15 cellular contexts compared by ENCODE assay signal in the genomic region with DNA sequence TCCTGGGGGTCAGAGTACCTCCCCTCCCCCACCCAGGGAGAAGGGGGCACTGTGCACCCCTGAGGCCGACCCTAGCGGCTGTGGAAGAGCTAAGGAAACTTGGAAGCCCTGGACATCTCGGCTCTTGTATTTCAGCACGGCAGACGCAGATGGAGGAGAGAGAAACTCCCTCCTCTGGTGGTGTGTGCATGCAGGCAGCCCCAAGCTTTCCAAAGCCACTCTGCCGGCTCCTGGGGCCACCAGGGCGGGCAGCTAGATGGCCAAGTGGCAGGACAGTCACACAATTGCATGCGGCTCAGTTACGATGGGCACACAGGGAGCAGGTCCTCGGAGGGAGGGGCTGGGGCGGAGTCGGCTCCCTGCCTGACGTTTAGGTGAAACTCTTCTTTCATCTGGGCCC.
DNase-seq lines count a peak whose midpoint lies in the region; ATAC-seq and TF ChIP-seq lines count a peak whose summit lies in the region.
"Had no signal": no experiment of that assay in that cellular context is flagged by ENCODE, and none has a peak within 500 bp of the region (broad histone marks: within the 10 kb centered on the region; RNA-seq: fewer than 3 reads in every experiment).

No MANE protein-coding gene starts in this region.

- H3K27me3 Mint-ChIP-seq in GM23338 (ENCODE audit: insufficient read depth, low read depth, poor library complexity) = peaks cover 9% of the 10 kb centered on the region

- DNase-seq in GM23338 (ENCODE audit: low spot score) = no peak
- peak; percentile 62 for DNase-seq in cerebellum (ENCODE audit: low spot score)
- DNase-seq in stomach = no peak
- DNase-seq: ACHN; BE2C; CD4-positive, alpha-beta memory T cell; DMS53; GDM1; HCEC 1CT had no signal

- no peak overlapping the region for H3K4me3 Mint-ChIP-seq in GM23338
- H3K4me3 Mint-ChIP-seq: CD14-positive monocyte; CD4-positive, alpha-beta memory T cell had no signal

- H3K9me3 ChIP-seq in BLaER1 treated with 17β-estradiol and CSF1 and Interleukin-3, amounts not matched to agents 10 nM and 100 nM (replicated peaks in 1 of 11) = no peaks in the 10 kb centered on the region
- H3K9me3 ChIP-seq in stomach = no peaks in the 10 kb centered on the region
- H3K9me3 ChIP-seq: BE2C had no signal

- H3K4me1 ChIP-seq in BLaER1 treated with 17β-estradiol and CSF1 and Interleukin-3, amounts not matched to agents 10 nM and 100 nM = peaks cover 21 to 79% (median 62%) of the 10 kb centered on the region in 10 experiments
- H3K4me1 ChIP-seq in GM23338 (ENCODE audit: insufficient read depth) (no peaks in the 10 kb centered on the region), stomach (peaks cover 0 to 11% (median 0%) of the 10 kb centered on the region in 4 donors)
- H3K4me1 ChIP-seq: BE2C had no signal

- H3K27ac ChIP-seq in BLaER1 treated with 17β-estradiol and CSF1 and Interleukin-3, amounts not matched to agents 10 nM and 100 nM = no peak overlapping the region
- H3K27ac ChIP-seq in GM23338 (ENCODE audit: low read depth) = no peak overlapping the region
- no peak overlapping the region for H3K27ac ChIP-seq in stomach
- H3K27ac ChIP-seq: HL-60, KMS-11 had no signal

- H2AFZ ChIP-seq in GM23338 = no peak overlapping the region

- H3K4me2 ChIP-seq in BLaER1 treated with 17β-estradiol and CSF1 and Interleukin-3, amounts not matched to agents 10 nM and 100 nM = peak overlapping the region in 7 of 11 experiments; percentile 38 to 94 (median 86); a peak in 12 of 22 replicates
- no peak overlapping the region for H3K4me2 ChIP-seq in GM23338
- H3K4me2 ChIP-seq: KMS-11 had no signal

- peaks cover 9% of the 10 kb centered on the region; the same call in 1 of the 2 replicates for H3F3A ChIP-seq in GM23338 (replicated peaks; ENCODE audit: low read depth)

- no peaks in the 10 kb centered on the region for H3K36me3 ChIP-seq in BLaER1 treated with 17β-estradiol and CSF1 and Interleukin-3, amounts not matched to agents 10 nM and 100 nM
- H3K36me3 ChIP-seq in GM23338 (ENCODE audit: insufficient read depth) (no peaks in the 10 kb centered on the region), stomach (no peaks in the 10 kb centered on the region)
- H3K36me3 ChIP-seq: BE2C had no signal

- H3K27me3 ChIP-seq in BLaER1 treated with 17β-estradiol and CSF1 and Interleukin-3, amounts not matched to agents 10 nM and 100 nM = peaks cover 0 to 31% (median 11%) of the 10 kb centered on the region in 11 experiments; a peak in 12 of 22 replicates
- no peaks in the 10 kb centered on the region for H3K27me3 ChIP-seq in GM23338 (ENCODE audit: insufficient read depth)
- H3K27me3 ChIP-seq in stomach = peaks cover 0 to 74% (median 42%) of the 10 kb centered on the region in 3 donors

- 36 to 62% (median 42%) methylated on average over 13 of the region's 13 CpGs for WGBS in stomach, 5 donors

- H3K4me3 ChIP-seq in BLaER1 treated with 17β-estradiol and CSF1 and Interleukin-3, amounts not matched to agents 10 nM and 100 nM = no peak overlapping the region
- H3K4me3 ChIP-seq in GM23338 = no peak overlapping the region
- H3K4me3 ChIP-seq in stomach = no peak overlapping the region

- H3K4me1 Mint-ChIP-seq in GM23338 = peaks cover 3% of the 10 kb centered on the region
- H3K4me1 Mint-ChIP-seq: CD14-positive monocyte; CD4-positive, alpha-beta memory T cell had no signal

- ATAC-seq in GM23338 (peak; percentile 12; the same call in 2 of the 3 replicates), GM19452 (IDR thresholded peaks at IDR 0.05; ENCODE audit: unreplicated experiment) (no peak), GM21723 (IDR thresholded peaks at IDR 0.05; ENCODE audit: unreplicated experiment) (no peak)

- no peak overlapping the region for H3K9ac ChIP-seq in BLaER1 treated with 17β-estradiol and CSF1 and Interleukin-3, amounts not matched to agents 10 nM and 100 nM
- H3K9ac ChIP-seq: KMS-11 had no signal

- H3K79me2 ChIP-seq in GM23338 (replicated peaks; ENCODE audit: insufficient read depth) = no peaks in the 10 kb centered on the region

- no peak overlapping the region for H3K27ac Mint-ChIP-seq in GM23338
- H3K27ac Mint-ChIP-seq: CD14-positive monocyte; CD4-positive, alpha-beta memory T cell had no signal

- TF ChIP-seq POLR2A in stomach (IDR thresholded peaks at IDR 0.05) = no peak

- TF ChIP-seq EP300 in stomach (IDR thresholded peaks at IDR 0.05) = no peak

- H3K9me2 ChIP-seq in GM23338 (ENCODE audit: insufficient read depth) = no peaks in the 10 kb centered on the region

- intact Hi-C loops in stomach (cut with DNase I; ENCODE audit: low total_unique reads) = no loop called here

- H3K9me3 Mint-ChIP-seq in GM23338 = no peaks in the 10 kb centered on the region
- H3K9me3 Mint-ChIP-seq: CD14-positive monocyte; CD4-positive, alpha-beta memory T cell had no signal

- H4K20me1 ChIP-seq in BLaER1 treated with 17β-estradiol and CSF1 and Interleukin-3, amounts not matched to agents 10 nM and 100 nM = peaks cover 0 to 23% (median 0%) of the 10 kb centered on the region in 11 experiments; a peak in 5 of 22 replicates
- no peaks in the 10 kb centered on the region for H4K20me1 ChIP-seq in GM23338 (replicated peaks; ENCODE audit: insufficient read depth)

- no peaks in the 10 kb centered on the region for H3K36me3 Mint-ChIP-seq in GM23338 (ENCODE audit: low read depth)
- H3K36me3 Mint-ChIP-seq: CD14-positive monocyte; CD4-positive, alpha-beta memory T cell had no signal

- TF ChIP-seq CTCF in GM23338 (conservative IDR thresholded peaks at IDR 0.05; ENCODE audit: low read depth in 2 of 2) (no peak), stomach (IDR thresholded peaks at IDR 0.05) (no peak)

TF ChIP-seq in GM23338, 12 proteins besides CTCF, POLR2A, EP300 and RAD21 (continues in another document):
- TF ChIP-seq STAT1 (IDR thresholded peaks at IDR 0.05; ENCODE audit: unreplicated experiment) (no peak), ZNF331 (CRISPR knock-in tag; IDR thresholded peaks at IDR 0.05; ENCODE audit: low read depth) (no peak), EZH2phosphoT487 (IDR thresholded peaks at IDR 0.05; ENCODE audit: unreplicated experiment) (no peak), NANOG (IDR thresholded peaks at IDR 0.05; ENCODE audit: borderline replicate concordance) (no peak)
- TF ChIP-seq, protein P1, sequence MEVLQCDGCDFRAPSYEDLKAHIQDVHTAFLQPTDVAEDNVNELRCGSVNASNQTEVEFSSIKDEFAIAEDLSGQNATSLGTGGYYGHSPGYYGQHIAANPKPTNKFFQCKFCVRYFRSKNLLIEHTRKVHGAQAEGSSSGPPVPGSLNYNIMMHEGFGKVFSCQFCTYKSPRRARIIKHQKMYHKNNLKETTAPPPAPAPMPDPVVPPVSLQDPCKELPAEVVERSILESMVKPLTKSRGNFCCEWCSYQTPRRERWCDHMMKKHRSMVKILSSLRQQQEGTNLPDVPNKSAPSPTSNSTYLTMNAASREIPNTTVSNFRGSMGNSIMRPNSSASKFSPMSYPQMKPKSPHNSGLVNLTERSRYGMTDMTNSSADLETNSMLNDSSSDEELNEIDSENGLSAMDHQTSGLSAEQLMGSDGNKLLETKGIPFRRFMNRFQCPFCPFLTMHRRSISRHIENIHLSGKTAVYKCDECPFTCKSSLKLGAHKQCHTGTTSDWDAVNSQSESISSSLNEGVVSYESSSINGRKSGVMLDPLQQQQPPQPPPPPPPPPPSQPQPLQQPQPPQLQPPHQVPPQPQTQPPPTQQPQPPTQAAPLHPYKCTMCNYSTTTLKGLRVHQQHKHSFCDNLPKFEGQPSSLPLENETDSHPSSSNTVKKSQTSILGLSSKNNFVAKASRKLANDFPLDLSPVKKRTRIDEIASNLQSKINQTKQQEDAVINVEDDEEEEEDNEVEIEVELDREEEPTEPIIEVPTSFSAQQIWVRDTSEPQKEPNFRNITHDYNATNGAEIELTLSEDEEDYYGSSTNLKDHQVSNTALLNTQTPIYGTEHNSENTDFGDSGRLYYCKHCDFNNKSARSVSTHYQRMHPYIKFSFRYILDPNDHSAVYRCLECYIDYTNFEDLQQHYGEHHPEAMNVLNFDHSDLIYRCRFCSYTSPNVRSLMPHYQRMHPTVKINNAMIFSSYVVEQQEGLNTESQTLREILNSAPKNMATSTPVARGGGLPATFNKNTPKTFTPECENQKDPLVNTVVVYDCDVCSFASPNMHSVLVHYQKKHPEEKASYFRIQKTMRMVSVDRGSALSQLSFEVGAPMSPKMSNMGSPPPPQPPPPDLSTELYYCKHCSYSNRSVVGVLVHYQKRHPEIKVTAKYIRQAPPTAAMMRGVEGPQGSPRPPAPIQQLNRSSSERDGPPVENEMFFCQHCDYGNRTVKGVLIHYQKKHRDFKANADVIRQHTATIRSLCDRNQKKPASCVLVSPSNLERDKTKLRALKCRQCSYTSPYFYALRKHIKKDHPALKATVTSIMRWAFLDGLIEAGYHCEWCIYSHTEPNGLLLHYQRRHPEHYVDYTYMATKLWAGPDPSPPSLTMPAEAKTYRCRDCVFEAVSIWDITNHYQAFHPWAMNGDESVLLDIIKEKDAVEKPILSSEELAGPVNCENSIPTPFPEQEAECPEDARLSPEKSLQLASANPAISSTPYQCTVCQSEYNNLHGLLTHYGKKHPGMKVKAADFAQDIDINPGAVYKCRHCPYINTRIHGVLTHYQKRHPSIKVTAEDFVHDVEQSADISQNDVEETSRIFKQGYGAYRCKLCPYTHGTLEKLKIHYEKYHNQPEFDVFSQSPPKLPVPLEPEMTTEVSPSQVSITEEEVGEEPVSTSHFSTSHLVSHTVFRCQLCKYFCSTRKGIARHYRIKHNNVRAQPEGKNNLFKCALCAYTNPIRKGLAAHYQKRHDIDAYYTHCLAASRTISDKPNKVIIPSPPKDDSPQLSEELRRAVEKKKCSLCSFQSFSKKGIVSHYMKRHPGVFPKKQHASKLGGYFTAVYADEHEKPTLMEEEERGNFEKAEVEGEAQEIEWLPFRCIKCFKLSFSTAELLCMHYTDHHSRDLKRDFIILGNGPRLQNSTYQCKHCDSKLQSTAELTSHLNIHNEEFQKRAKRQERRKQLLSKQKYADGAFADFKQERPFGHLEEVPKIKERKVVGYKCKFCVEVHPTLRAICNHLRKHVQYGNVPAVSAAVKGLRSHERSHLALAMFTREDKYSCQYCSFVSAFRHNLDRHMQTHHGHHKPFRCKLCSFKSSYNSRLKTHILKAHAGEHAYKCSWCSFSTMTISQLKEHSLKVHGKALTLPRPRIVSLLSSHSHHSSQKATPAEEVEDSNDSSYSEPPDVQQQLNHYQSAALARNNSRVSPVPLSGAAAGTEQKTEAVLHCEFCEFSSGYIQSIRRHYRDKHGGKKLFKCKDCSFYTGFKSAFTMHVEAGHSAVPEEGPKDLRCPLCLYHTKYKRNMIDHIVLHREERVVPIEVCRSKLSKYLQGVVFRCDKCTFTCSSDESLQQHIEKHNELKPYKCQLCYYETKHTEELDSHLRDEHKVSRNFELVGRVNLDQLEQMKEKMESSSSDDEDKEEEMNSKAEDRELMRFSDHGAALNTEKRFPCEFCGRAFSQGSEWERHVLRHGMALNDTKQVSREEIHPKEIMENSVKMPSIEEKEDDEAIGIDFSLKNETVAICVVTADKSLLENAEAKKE (CRISPR knock-in tag; IDR thresholded peaks at IDR 0.05) = no peak
